ENCODE assay signal across 18 cellular contexts in the genomic region with DNA sequence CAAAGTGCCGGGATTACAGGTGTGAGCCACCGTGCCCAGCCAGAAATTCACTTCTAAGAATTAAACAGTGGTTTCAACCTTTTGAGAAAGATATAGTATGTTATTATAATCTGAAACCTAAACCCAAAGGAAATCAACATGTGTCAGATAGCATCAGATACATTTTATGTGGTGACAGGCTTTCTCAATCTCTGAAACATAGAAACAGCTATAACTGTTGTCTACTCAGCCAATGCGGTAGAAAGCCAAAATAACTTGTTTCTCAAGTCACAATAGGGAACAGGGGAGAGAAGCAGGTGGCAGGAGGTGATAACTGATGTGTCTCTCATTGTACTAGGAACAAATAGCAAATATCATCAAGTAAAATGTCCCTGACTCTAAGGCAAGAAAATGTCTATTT.
"Had no signal": no experiment of that assay in that cellular context is flagged by ENCODE, and none has a peak within 500 bp of the region (broad histone marks: within the 10 kb centered on the region; RNA-seq: fewer than 3 reads in every experiment).

No MANE protein-coding gene starts in this region.

- FAIRE-seq: bronchial epithelial cell had no signal

- H3K27me3 Mint-ChIP-seq: activated CD8-positive, alpha-beta memory T cell treated with anti-CD3 and anti-CD28 coated beads, Interleukin-2, amount 10 ng/mL, durations not matched to agents 7 days and 5 days had no signal

- H3K4me1 Mint-ChIP-seq: endodermal cell, nephron had no signal

- DNase-seq: activated CD4-positive, alpha-beta T cell treated with anti-CD3 and anti-CD28 coated beads, Interleukin-2, amount 50 U/mL, for 4 hours; activated CD8-positive, alpha-beta memory T cell treated with anti-CD3 and anti-CD28 coated beads, Interleukin-2, amount 10 ng/mL, durations not matched to agents 7 days and 5 days; activated T-cell treated with anti-CD3 and anti-CD28 coated beads for 4 hours; amygdala; cerebellar nuclear complex; endodermal cell; heart right ventricle; left lung; ovary; stimulated activated CD4-positive, alpha-beta T cell treated with anti-CD3 and anti-CD28 coated beads, Interleukin-2, amount 100 ng/mL, for 48 hours; stimulated activated CD8-positive, alpha-beta memory T cell treated with anti-CD3 and anti-CD28 coated beads, Interleukin-4, amount 100 ng/mL, for 48 hours; stimulated activated naive CD4-positive, alpha-beta T cell; testis; trophoblast cell; uterus had no signal

- H3K4me3 Mint-ChIP-seq: activated CD8-positive, alpha-beta memory T cell treated with anti-CD3 and anti-CD28 coated beads, Interleukin-2, amount 10 ng/mL, durations not matched to agents 7 days and 5 days; endodermal cell; nephron had no signal

- H3K27ac Mint-ChIP-seq: activated CD8-positive, alpha-beta memory T cell treated with anti-CD3 and anti-CD28 coated beads, Interleukin-2, amount 10 ng/mL, durations not matched to agents 7 days and 5 days; endodermal cell; nephron had no signal

- ATAC-seq: activated CD8-positive, alpha-beta memory T cell treated with anti-CD3 and anti-CD28 coated beads, Interleukin-2, amount 10 ng/mL, durations not matched to agents 7 days and 5 days; gastroesophageal sphincter; heart right ventricle; left lung had no signal
